Comparison of ENCODE assay signal across 13 cellular contexts in the genomic region with DNA sequence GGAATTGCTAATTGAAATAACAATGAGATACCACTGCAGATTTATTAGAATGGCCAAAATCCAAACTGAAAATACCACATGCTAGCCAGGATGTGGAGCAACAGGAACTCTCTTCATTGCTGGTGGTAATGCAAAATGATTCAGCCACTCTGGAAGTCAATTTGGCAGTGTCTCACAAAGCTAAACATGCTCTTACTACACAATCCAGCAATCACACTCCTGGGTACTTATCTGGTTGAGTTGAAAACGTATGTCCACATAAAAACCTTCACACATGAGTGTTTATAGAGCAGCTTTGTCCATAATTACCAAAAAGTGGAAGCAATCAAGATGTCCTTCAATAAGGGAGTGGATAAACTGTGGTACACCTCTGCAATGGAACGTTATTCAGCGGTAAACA.
DNase-seq lines count a peak whose midpoint lies in the region; ATAC-seq, FAIRE-seq and TF ChIP-seq lines count a peak whose summit lies in the region.
"Had no signal": no experiment of that assay in that cellular context is flagged by ENCODE, and none has a peak within 500 bp of the region (broad histone marks: within the 10 kb centered on the region; RNA-seq: fewer than 3 reads in every experiment).

No MANE protein-coding gene starts in this region.

- H3K27ac ChIP-seq in lower lobe of right lung (no peak overlapping the region), MM.1S (ENCODE audit: low read length) (no peak overlapping the region)

- ATAC-seq in lower lobe of right lung: peak; percentile 81 to 88
- no peak for ATAC-seq in left lobe of liver
- no peak for ATAC-seq in HG02759 (IDR thresholded peaks at IDR 0.05; ENCODE audit: unreplicated experiment)
- ATAC-seq: stimulated activated memory B cell treated with anti-CD40 and anti-IgM and Interleukin-4, amounts not matched to agents 10 μg/mL and 1 μg/mL and 100 μg/mL, for 72 hours had no signal

- H2AFZ ChIP-seq in MM.1S (ENCODE audit: low read length): no peak overlapping the region

- no peaks in the 10 kb centered on the region for H3F3A ChIP-seq in MM.1S (ENCODE audit: insufficient read depth, low read length)

- TF ChIP-seq CTCF in bronchial epithelial cell (IDR thresholded peaks at IDR 0.05; ENCODE audit: insufficient read depth, low read length, severe bottlenecking) (no peak), lower lobe of right lung (IDR thresholded peaks at IDR 0.05) (no peak), MM.1S (IDR thresholded peaks at IDR 0.05; ENCODE audit: low read length) (no peak)

- H3K79me2 ChIP-seq in MM.1S (ENCODE audit: low read length): no peaks in the 10 kb centered on the region

- H3K27me3 ChIP-seq in bronchial epithelial cell (ENCODE audit: control insufficient read depth, insufficient read depth, low read length) (no peaks in the 10 kb centered on the region), lower lobe of right lung (ENCODE audit: low read depth) (no peaks in the 10 kb centered on the region), MM.1S (replicated peaks; ENCODE audit: insufficient read depth, low read length) (no peaks in the 10 kb centered on the region)

- H3K4me3 ChIP-seq in bronchial epithelial cell (ENCODE audit: low read depth, low read length) (no peak overlapping the region), lower lobe of right lung (no peak overlapping the region), MM.1S (ENCODE audit: low read length) (no peak overlapping the region)

- peak; percentile 81 for FAIRE-seq in bronchial epithelial cell (lab: Jason Lieb, UNC)

- no peak overlapping the region for H3K4me2 ChIP-seq in MM.1S (ENCODE audit: low read depth, low read length)

- peak; percentile 79 for DNase-seq in AG20443 (ENCODE audit: low spot score)
- DNase-seq in M059J (ENCODE audit: low read depth): peak; percentile 82
- DNase-seq in bronchial epithelial cell (ENCODE audit: low read depth): peak; percentile 78
- no peak for DNase-seq in lower lobe of right lung
- no peak for DNase-seq in left lobe of liver (ENCODE audit: low spot score)
- DNase-seq in MM.1S: no peak
- no peak for DNase-seq in NK-92 (lab: John Stamatoyannopoulos, UW; ENCODE audit: unreplicated experiment)
- DNase-seq: activated CD4-positive, alpha-beta T cell treated with anti-CD3 and anti-CD28 coated beads, Interleukin-2, amount 10 ng/mL, durations not matched to agents 7 days and 5 days; CD4-positive, alpha-beta memory T cell; NCI-H1092; NCI-H524 treated with DMSO at 0.1 percent for 48 hours had no signal

- intact Hi-C loops in lower lobe of right lung (cut with DNase I): no loop called here

- peaks cover 6% of the 10 kb centered on the region for H3K4me1 ChIP-seq in lower lobe of right lung
- H3K4me1 ChIP-seq in MM.1S (ENCODE audit: low read length): no peaks in the 10 kb centered on the region

- H3K9ac ChIP-seq in MM.1S (ENCODE audit: low read length): no peak overlapping the region

- H3K9me3 ChIP-seq in lower lobe of right lung (no peaks in the 10 kb centered on the region), MM.1S (replicated peaks; ENCODE audit: insufficient read depth, low read length) (no peaks in the 10 kb centered on the region)

- H3K36me3 ChIP-seq in bronchial epithelial cell (ENCODE audit: control insufficient read depth, insufficient read depth, low read length): no peaks in the 10 kb centered on the region
- H3K36me3 ChIP-seq in lower lobe of right lung: no peaks in the 10 kb centered on the region
- no peaks in the 10 kb centered on the region for H3K36me3 ChIP-seq in MM.1S (replicated peaks; ENCODE audit: insufficient read depth, low read length)

- no peaks in the 10 kb centered on the region for H3K9me2 ChIP-seq in MM.1S (replicated peaks; ENCODE audit: insufficient read depth, low read length)

- no peaks in the 10 kb centered on the region for H4K20me1 ChIP-seq in MM.1S (ENCODE audit: insufficient read depth, low read length)

Comparison
In these comparisons a context has a peak if more than half of its experiments do, and no peak if none do; other contexts are left out.
1. DNase-seq: peak in AG20443 (single experiment), M059J (single experiment) and bronchial epithelial cell (single experiment); none in lower lobe of right lung (single experiment), left lobe of liver (single experiment), MM.1S (single experiment) and NK-92 (single experiment).
2. ATAC-seq: peak in lower lobe of right lung (2 of 2); none in left lobe of liver (single experiment) and HG02759 (single experiment).